In genomic region chr1:23777979-23778814, GRCh38 we compare ENCODE assay signal across 1 cellular context.
A peak's percentile ranks its signal among the peaks of the same experiment; 100 is the strongest.
TF ChIP-seq lines count a peak whose summit lies in the region.

PITHD1 (plus strand) TSS chr1:23778418; CDS start chr1:23778516, 98 bp downstream.

TF ChIP-seq in HepG2, 621 proteins besides CTCF, POLR2A, EP300 and RAD21 (continued from another document and continues in another):
- 0 out of 2 replicates have a peak, but pooled peaks have one; percentile 53 for TF ChIP-seq MLXIP (CRISPR knock-in tag; IDR thresholded peaks at IDR 0.05; ENCODE audit: borderline replicate concordance)
- TF ChIP-seq ZNF124 (CRISPR knock-in tag; IDR thresholded peaks at IDR 0.05), result no peak
- no peak for TF ChIP-seq RXRB (CRISPR knock-in tag; IDR thresholded peaks at IDR 0.05; ENCODE audit: borderline replicate concordance)
- TF ChIP-seq NR1H2 (CRISPR knock-in tag; IDR thresholded peaks at IDR 0.05; ENCODE audit: borderline replicate concordance, low read depth), result no peak
- TF ChIP-seq PAWR (CRISPR knock-in tag; IDR thresholded peaks at IDR 0.05; ENCODE audit: borderline replicate concordance), result no peak
- TF ChIP-seq ARNT (IDR thresholded peaks at IDR 0.05), result no peak
- no peak for TF ChIP-seq SIX4 (CRISPR knock-in tag; IDR thresholded peaks at IDR 0.05)
- no peak for TF ChIP-seq ZBTB40 (IDR thresholded peaks at IDR 0.05)
- 0 out of 2 replicates have a peak, but pooled peaks have one; percentile 40 for TF ChIP-seq ZBTB40 (CRISPR knock-in tag; IDR thresholded peaks at IDR 0.05)
- TF ChIP-seq HMG20B (CRISPR knock-in tag; conservative IDR thresholded peaks at IDR 0.05), result no peak
- TF ChIP-seq ZNF580 (CRISPR knock-in tag; IDR thresholded peaks at IDR 0.05; ENCODE audit: borderline replicate concordance, low read depth), result no peak
- no peak for TF ChIP-seq MTA3 (CRISPR knock-in tag; IDR thresholded peaks at IDR 0.05)
- no peak for TF ChIP-seq GRHL1 (CRISPR knock-in tag; conservative IDR thresholded peaks at IDR 0.05)
- TF ChIP-seq CHD2 (IDR thresholded peaks at IDR 0.05; ENCODE audit: low read depth, low read length), result no peak
- no peak for TF ChIP-seq ZNF556 (CRISPR knock-in tag; IDR thresholded peaks at IDR 0.05; ENCODE audit: borderline replicate concordance)
- no peak for TF ChIP-seq FUBP1 (CRISPR knock-in tag; IDR thresholded peaks at IDR 0.05; ENCODE audit: borderline replicate concordance)
- peak; percentile 43; the same call in 1 of the 2 replicates for TF ChIP-seq ISL2 (CRISPR knock-in tag; IDR thresholded peaks at IDR 0.05)
- no peak; the same call in 1 of the 2 replicates for TF ChIP-seq TFDP1 (CRISPR knock-in tag; IDR thresholded peaks at IDR 0.05; ENCODE audit: borderline replicate concordance)
- peak; percentile 41; the same call in 1 of the 2 replicates for TF ChIP-seq NCOA2 (CRISPR knock-in tag; IDR thresholded peaks at IDR 0.05)
- no peak; the same call in 1 of the 2 replicates for TF ChIP-seq ZNF564 (CRISPR knock-in tag; IDR thresholded peaks at IDR 0.05)
- no peak for TF ChIP-seq EZH2 (conservative IDR thresholded peaks at IDR 0.05; ENCODE audit: low read depth, low read length)
- TF ChIP-seq FOSL2 (CRISPR knock-in tag; IDR thresholded peaks at IDR 0.05), result peak; percentile 22
- TF ChIP-seq KLF12 (CRISPR knock-in tag; IDR thresholded peaks at IDR 0.05; ENCODE audit: borderline replicate concordance), result peak; percentile 66; the same call in 1 of the 2 replicates
- no peak for TF ChIP-seq NBN (conservative IDR thresholded peaks at IDR 0.05)
- peak; percentile 50; the same call in 1 of the 2 replicates for TF ChIP-seq ZNF12 (CRISPR knock-in tag; IDR thresholded peaks at IDR 0.05)
- TF ChIP-seq ZIK1 (CRISPR knock-in tag; IDR thresholded peaks at IDR 0.05; ENCODE audit: borderline replicate concordance, low read depth), result peak; percentile 55; the same call in 1 of the 2 replicates
- peak; percentile 41; the same call in 1 of the 2 replicates for TF ChIP-seq ZNF772 (CRISPR knock-in tag; IDR thresholded peaks at IDR 0.05)
- no peak for TF ChIP-seq ZNF414 (CRISPR knock-in tag; IDR thresholded peaks at IDR 0.05)
- peak; percentile 67; the same call in 1 of the 2 replicates for TF ChIP-seq ZNF749 (CRISPR knock-in tag; IDR thresholded peaks at IDR 0.05; ENCODE audit: borderline replicate concordance)
- TF ChIP-seq SMAD3 (CRISPR knock-in tag; IDR thresholded peaks at IDR 0.05), result peak; percentile 87; the same call in 1 of the 2 replicates
- peak; percentile 12; the same call in 1 of the 2 replicates for TF ChIP-seq ELF3 (CRISPR knock-in tag; IDR thresholded peaks at IDR 0.05)
- TF ChIP-seq TARDBP (CRISPR knock-in tag; IDR thresholded peaks at IDR 0.05), result peak; percentile 21; the same call in 1 of the 2 replicates
- no peak for TF ChIP-seq ZNF225 (CRISPR knock-in tag; IDR thresholded peaks at IDR 0.05)
- TF ChIP-seq ZNF614 (CRISPR knock-in tag; IDR thresholded peaks at IDR 0.05; ENCODE audit: borderline replicate concordance), result peak; percentile 60; the same call in 1 of the 2 replicates
- no peak for TF ChIP-seq ZNF737 (CRISPR knock-in tag; IDR thresholded peaks at IDR 0.05; ENCODE audit: borderline replicate concordance)
- TF ChIP-seq ZNF562 (CRISPR knock-in tag; IDR thresholded peaks at IDR 0.05; ENCODE audit: borderline replicate concordance), result no peak
- TF ChIP-seq GATA4 (IDR thresholded peaks at IDR 0.05; ENCODE audit: borderline replicate concordance, low read depth), result peak; percentile 70; the same call in 1 of the 2 replicates
- TF ChIP-seq HNF4G (IDR thresholded peaks at IDR 0.05; ENCODE audit: borderline replicate concordance, low read depth, low read length), result peak; percentile 23; the same call in 1 of the 2 replicates
- no peak for TF ChIP-seq HNF4G (CRISPR knock-in tag; IDR thresholded peaks at IDR 0.05; ENCODE audit: borderline replicate concordance, low read depth)
- TF ChIP-seq ZNF615 (CRISPR knock-in tag; IDR thresholded peaks at IDR 0.05; ENCODE audit: borderline replicate concordance), result no peak
